ENCODE assay signal across 21 cellular contexts in genomic region chr2:179613701-179614100, GRCh38.
DNase-seq lines count a peak whose midpoint lies in the region; ATAC-seq and TF ChIP-seq lines count a peak whose summit lies in the region.
"Had no signal": no experiment of that assay in that cellular context is flagged by ENCODE, and none has a peak within 500 bp of the region (broad histone marks: within the 10 kb centered on the region; RNA-seq: fewer than 3 reads in every experiment).

No MANE protein-coding gene starts in this region.

- no peak overlapping the region for H3K4me3 ChIP-seq in lower lobe of right lung
- H3K4me3 ChIP-seq: GM12878 had no signal

- H3K9me3 ChIP-seq in lower lobe of right lung, result no peaks in the 10 kb centered on the region
- H3K9me3 ChIP-seq: neutrophil had no signal

- peak; percentile 46 to 78 for ATAC-seq in lower lobe of right lung
- ATAC-seq: GM12878, WTC11 had no signal

- TF ChIP-seq CTCF in chondrocyte (IDR thresholded peaks at IDR 0.05), result no peak
- TF ChIP-seq CTCF in lower lobe of right lung (IDR thresholded peaks at IDR 0.05), result no peak

- H3K27ac ChIP-seq in lower lobe of right lung, result no peak overlapping the region
- H3K27ac ChIP-seq: neutrophil had no signal

- H3K27me3 ChIP-seq in lower lobe of right lung (ENCODE audit: low read depth), result no peaks in the 10 kb centered on the region
- H3K27me3 ChIP-seq: neutrophil had no signal

- H3K4me1 Mint-ChIP-seq in chondrocyte (ENCODE audit: low read depth), result peaks cover 33% of the 10 kb centered on the region

- H3K4me3 Mint-ChIP-seq in chondrocyte (ENCODE audit: unreplicated experiment), result no peak overlapping the region
- H3K4me3 Mint-ChIP-seq: T-helper 1 cell treated with Interleukin-12 subunit alpha and Interleukin-12 subunit beta and Interleukin-4 antibody, amounts not matched to agents 30 μg/mL and 1 μg/mL, for 36 hours; WTC11 had no signal

- DNase-seq in AG08395 (ENCODE audit: low spot score) (peak; percentile 20), HCEC 1CT (peak; percentile 31), chondrocyte (ENCODE audit: low spot score) (no peak), lower lobe of right lung (peak; percentile 43), mucosa of gallbladder (ENCODE audit: low spot score) (no peak), head of caudate nucleus (no peak)
- no peak for DNase-seq in activated T-cell treated with anti-CD3 and anti-CD28 coated beads, Interleukin-2, amount 50 U/mL, for 1 hour
- DNase-seq in activated naive CD4-positive, alpha-beta T cell treated with Interleukin-2 at 50 U/mL for 16 hours, result no peak
- DNase-seq: activated CD4-positive, alpha-beta T cell treated with anti-CD3 and anti-CD28 coated beads, Interleukin-2, amount 50 U/mL, for 48 hours; activated gamma-delta T cell; amniotic stem cell; central memory CD4-positive, alpha-beta T cell; GF-D8; NCI-H1694; NCI-H774; SIG-M5; stimulated activated CD4-positive, alpha-beta T cell treated with anti-CD3 and anti-CD28 coated beads, Interleukin-12 subunit alpha, Interleukin-12 subunit beta, amount 100 ng/mL, for 4 hours had no signal

- H3K27me3 Mint-ChIP-seq in chondrocyte (ENCODE audit: low read depth), result no peaks in the 10 kb centered on the region

- intact Hi-C loops in lower lobe of right lung (cut with DNase I) (no loop called here), head of caudate nucleus (cut with DNase I) (no loop called here)

- no peaks in the 10 kb centered on the region for H3K36me3 ChIP-seq in lower lobe of right lung
- H3K36me3 ChIP-seq: neutrophil had no signal

- H3K4me1 ChIP-seq in lower lobe of right lung, result peaks cover 23% of the 10 kb centered on the region

- H3K36me3 Mint-ChIP-seq in chondrocyte (ENCODE audit: low read depth), result no peaks in the 10 kb centered on the region
- H3K36me3 Mint-ChIP-seq: WTC11 had no signal

- peaks cover 3% of the 10 kb centered on the region for H3K9me3 Mint-ChIP-seq in chondrocyte (ENCODE audit: low read depth)
- H3K9me3 Mint-ChIP-seq: T-helper 1 cell treated with Interleukin-12 subunit alpha and Interleukin-12 subunit beta and Interleukin-4 antibody, amounts not matched to agents 30 μg/mL and 1 μg/mL, for 36 hours; WTC11 had no signal

- peak overlapping the region; percentile 79 for H3K27ac Mint-ChIP-seq in chondrocyte (ENCODE audit: unreplicated experiment)
- H3K27ac Mint-ChIP-seq: T-helper 1 cell treated with Interleukin-12 subunit alpha and Interleukin-12 subunit beta and Interleukin-4 antibody, amounts not matched to agents 30 μg/mL and 1 μg/mL, for 36 hours; WTC11 had no signal

Comparison
In these comparisons a context has a peak if more than half of its experiments do, and no peak if none do; other contexts are left out.
1. DNase-seq: peak in AG08395 (single experiment), HCEC 1CT (single experiment) and lower lobe of right lung (single experiment); none in chondrocyte (single experiment), activated T-cell treated with anti-CD3 and anti-CD28 coated beads, Interleukin-2, amount 50 U/mL, for 1 hour (single experiment), mucosa of gallbladder (single experiment), activated naive CD4-positive, alpha-beta T cell treated with Interleukin-2 at 50 U/mL for 16 hours (single experiment) and head of caudate nucleus (0 of 42).